ENCODE assay signal across 29 cellular contexts in the genomic region with DNA sequence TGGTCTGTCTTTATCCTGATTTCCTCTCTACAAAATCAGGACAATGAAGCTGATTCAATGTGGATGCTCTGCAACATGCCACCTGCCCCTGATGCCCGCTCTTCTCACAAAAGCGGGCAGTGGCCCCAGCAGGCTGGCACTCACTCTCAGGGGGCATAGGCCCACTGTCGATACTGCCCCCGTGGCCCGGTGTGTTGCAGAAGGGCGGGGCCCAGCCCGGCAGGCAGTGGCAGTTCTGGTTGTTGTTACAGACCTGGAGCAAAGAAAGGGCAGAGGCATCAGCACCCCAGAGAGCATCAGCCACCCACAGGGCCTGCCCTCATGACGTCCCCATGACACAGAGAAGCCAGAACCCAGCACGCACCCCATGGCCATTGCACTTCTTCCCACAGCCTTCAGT. TPM values are rescaled to one million over a fixed set of nuclear protein-coding genes. Genes with fewer than 3 reads are reported as not detected.
"Had no signal": no experiment of that assay in that cellular context is flagged by ENCODE, and none has a peak within 500 bp of the region (broad histone marks: within the 10 kb centered on the region; RNA-seq: fewer than 3 reads in every experiment).

No MANE protein-coding gene starts in this region.

- DNase-seq: colonic mucosa; effector CD8-positive, alpha-beta T cell; endodermal cell; foreskin keratinocyte; heart right ventricle; hippocampal formation; left cardiac atrium; left lung; mesendoderm; midbrain; nucleus accumbens; psoas muscle; right cardiac atrium; spleen; stimulated activated CD4-positive, alpha-beta T cell treated with anti-CD3 and anti-CD28 coated beads, Interleukin-4, amount 100 ng/mL, for 4 hours; stimulated activated naive CD4-positive, alpha-beta T cell; stimulated activated naive CD8-positive, alpha-beta T cell treated with anti-CD3 and anti-CD28 coated beads, Interleukin-15, amount 100 ng/mL, for 72 hours; testis; tibial artery had no signal

- H3K36me3 ChIP-seq: colonic mucosa, neural progenitor cell had no signal

- H2AFZ ChIP-seq: neural progenitor cell had no signal

- H3K4me2 ChIP-seq: neural progenitor cell had no signal

- H3K4me1 ChIP-seq: colonic mucosa, foreskin keratinocyte, neural progenitor cell, psoas muscle, testis, tibial artery had no signal

- H3K9me3 Mint-ChIP-seq: dendritic cell treated with granulocyte-macrophage colony-stimulating factor and Interleukin-4, amounts not matched to agents 40 ng/mL and 50 ng/mL, for 4 days; endodermal cell; natural killer cell treated with Interleukin-12 subunit alpha and Interleukin-12 subunit beta and Interleukin-15 and Interleukin-18, amount 100 ng/mL, for 72 hours; neural progenitor cell; stimulated activated naive CD8-positive, alpha-beta T cell treated with anti-CD3 and anti-CD28 coated beads, Interleukin-15, amount 100 ng/mL, for 72 hours; type B pancreatic cell had no signal

- H3K27me3 Mint-ChIP-seq: dendritic cell treated with granulocyte-macrophage colony-stimulating factor and Interleukin-4, amounts not matched to agents 40 ng/mL and 50 ng/mL, for 4 days; natural killer cell treated with Interleukin-12 subunit alpha and Interleukin-12 subunit beta and Interleukin-15 and Interleukin-18, amount 100 ng/mL, for 72 hours; type B pancreatic cell had no signal

- H3K9me3 ChIP-seq: colonic mucosa, esophagus muscularis mucosa, gastroesophageal sphincter, heart right ventricle, left lung, psoas muscle, spleen, testis, tibial artery had no signal

- ATAC-seq: foreskin keratinocyte; gastroesophageal sphincter; left cardiac atrium; left lung; natural killer cell treated with Interleukin-12 subunit alpha and Interleukin-12 subunit beta and Interleukin-15 and Interleukin-18, amount 100 ng/mL, for 72 hours; psoas muscle; right cardiac atrium; stimulated activated naive CD8-positive, alpha-beta T cell treated with anti-CD3 and anti-CD28 coated beads, Interleukin-15, amount 100 ng/mL, for 72 hours had no signal

- H3K27me3 ChIP-seq: colonic mucosa, esophagus muscularis mucosa, foreskin keratinocyte, gastroesophageal sphincter, heart right ventricle, left lung, neural progenitor cell, spleen, testis, tibial artery had no signal

- H3K4me3 ChIP-seq: colonic mucosa, esophagus muscularis mucosa, gastroesophageal sphincter, heart right ventricle, left lung, neural progenitor cell, psoas muscle, skin epidermis, spleen, testis, tibial artery had no signal

- H3K4me3 Mint-ChIP-seq: dendritic cell treated with granulocyte-macrophage colony-stimulating factor and Interleukin-4, amounts not matched to agents 40 ng/mL and 50 ng/mL, for 4 days; endodermal cell; natural killer cell treated with Interleukin-12 subunit alpha and Interleukin-12 subunit beta and Interleukin-15 and Interleukin-18, amount 100 ng/mL, for 72 hours; neural progenitor cell; stimulated activated naive CD8-positive, alpha-beta T cell treated with anti-CD3 and anti-CD28 coated beads, Interleukin-15, amount 100 ng/mL, for 72 hours; type B pancreatic cell had no signal

- H3K4me1 Mint-ChIP-seq: endodermal cell, neural progenitor cell had no signal

- H3K27ac ChIP-seq: colonic mucosa, esophagus muscularis mucosa, foreskin keratinocyte, gastroesophageal sphincter, heart right ventricle, left lung, neural progenitor cell, psoas muscle, skin epidermis, testis, tibial artery had no signal

- H3K27ac Mint-ChIP-seq: dendritic cell treated with granulocyte-macrophage colony-stimulating factor and Interleukin-4, amounts not matched to agents 40 ng/mL and 50 ng/mL, for 4 days; endodermal cell; natural killer cell treated with Interleukin-12 subunit alpha and Interleukin-12 subunit beta and Interleukin-15 and Interleukin-18, amount 100 ng/mL, for 72 hours; neural progenitor cell; stimulated activated naive CD8-positive, alpha-beta T cell treated with anti-CD3 and anti-CD28 coated beads, Interleukin-15, amount 100 ng/mL, for 72 hours; type B pancreatic cell had no signal

RNA-seq across cellular contexts. Expression of gene NIPAL4, which starts 31.5 kb away (rescaled TPM):
- total RNA-seq: endodermal cell, endothelial cell of umbilical vein, lung microvascular endothelial cell, myocyte had no signal
- polyA plus RNA-seq: endothelial cell of umbilical vein had no signal
